ENCODE assay signal across 8 cellular contexts in the genomic region with DNA sequence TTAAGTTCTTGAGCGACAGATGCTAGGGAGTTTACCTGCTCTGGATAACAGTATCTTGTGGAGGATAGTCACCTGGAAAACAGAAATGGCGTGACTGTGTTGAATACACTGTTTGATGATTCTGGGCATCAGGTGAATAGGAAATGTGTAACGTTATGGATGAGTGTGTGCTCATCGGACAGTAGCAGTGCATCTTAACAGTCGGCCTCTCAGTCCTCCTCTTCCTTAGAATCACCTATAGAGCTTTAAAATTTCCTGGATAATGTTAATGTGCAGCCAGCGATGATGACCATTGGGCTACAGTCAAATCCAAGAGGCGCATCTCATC.
DNase-seq lines count a peak whose midpoint lies in the region; ATAC-seq and TF ChIP-seq lines count a peak whose summit lies in the region.

No MANE protein-coding gene starts in this region.

- CTCF ChIA-PET in activated B cell treated with CpG ODN at 0.5 μM for 24 hours (lab: Charles Lee), result interaction anchor here (1.0 to 1.9 kb wide), 3 partner anchors 58 to 506 kb away, joined by 3 to 8 read pairs (median 3); no protein-coding TSS in a partner anchor

- no peaks in the 10 kb centered on the region for H3K9me3 ChIP-seq in iPS-15b (ENCODE audit: control insufficient read depth, insufficient read depth, low read length)
- H3K9me3 ChIP-seq in testis, result no peaks in the 10 kb centered on the region
- no peaks in the 10 kb centered on the region for H3K9me3 ChIP-seq in left ventricle myocardium inferior (replicated peaks)

- 31 to 34% methylated on average over 7 of the region's 7 CpGs for WGBS in testis, 2 donors

- no peaks in the 10 kb centered on the region for H3K36me3 ChIP-seq in iPS-15b (ENCODE audit: control insufficient read depth, insufficient read depth, low read length)
- H3K36me3 ChIP-seq in testis (ENCODE audit: low read depth, missing control alignments), result no peaks in the 10 kb centered on the region
- H3K36me3 ChIP-seq in left ventricle myocardium inferior, result no peaks in the 10 kb centered on the region

- H3K27ac Mint-ChIP-seq in activated T-cell treated with anti-CD3 and anti-CD28 coated beads, Interleukin-2, amount 50 U/mL, for 72 hours, result peak overlapping the region; percentile 49
- H3K27ac Mint-ChIP-seq in activated B cell treated with CpG ODN at 0.5 μM for 24 hours, result peak overlapping the region; percentile 85

- H3K27me3 ChIP-seq in iPS-15b (ENCODE audit: control insufficient read depth, insufficient read depth, low read length), result no peaks in the 10 kb centered on the region
- H3K27me3 ChIP-seq in testis, result no peaks in the 10 kb centered on the region
- H3K27me3 ChIP-seq in left ventricle myocardium inferior (ENCODE audit: low read depth), result peaks cover 88% of the 10 kb centered on the region

- H3K27me3 Mint-ChIP-seq in activated T-cell treated with anti-CD3 and anti-CD28 coated beads, Interleukin-2, amount 50 U/mL, for 72 hours (ENCODE audit: low read depth), result peaks cover 7% of the 10 kb centered on the region
- H3K27me3 Mint-ChIP-seq in activated B cell treated with CpG ODN at 0.5 μM for 24 hours, result no peaks in the 10 kb centered on the region

- no peak for TF ChIP-seq CTCF in activated B cell treated with CpG ODN at 0.5 μM for 24 hours (IDR thresholded peaks at IDR 0.05)
- no peak for TF ChIP-seq CTCF in testis (IDR thresholded peaks at IDR 0.05)
- TF ChIP-seq CTCF in left ventricle myocardium inferior (IDR thresholded peaks at IDR 0.05; ENCODE audit: borderline replicate concordance), result no peak

- peak overlapping the region; percentile 73 for H3K9ac ChIP-seq in iPS-15b (ENCODE audit: low read depth, low read length)

- TF ChIP-seq POLR2A in testis (IDR thresholded peaks at IDR 0.05), result no peak

- H3K4me1 ChIP-seq in iPS-15b (ENCODE audit: control insufficient read depth, insufficient read depth, low read length) (no peaks in the 10 kb centered on the region), testis (no peaks in the 10 kb centered on the region), left ventricle myocardium inferior (no peaks in the 10 kb centered on the region)

- peak overlapping the region; percentile 95 to 98 for H3K4me3 Mint-ChIP-seq in activated T-cell treated with anti-CD3 and anti-CD28 coated beads, Interleukin-2, amount 50 U/mL, for 72 hours
- H3K4me3 Mint-ChIP-seq in activated B cell treated with CpG ODN at 0.5 μM for 24 hours, result peak overlapping the region; percentile 99

- ATAC-seq in activated T-cell treated with anti-CD3 and anti-CD28 coated beads, Interleukin-2, amount 50 U/mL, for 72 hours (replicated peaks in 1 of 2), result peak; percentile 15 to 34
- ATAC-seq in activated B cell treated with CpG ODN at 0.5 μM for 24 hours (ENCODE audit: low read depth) (no peak), GM21529 (IDR thresholded peaks at IDR 0.05; ENCODE audit: unreplicated experiment) (no peak), HG03571 (IDR thresholded peaks at IDR 0.05; ENCODE audit: unreplicated experiment) (no peak)

- H3K9me3 Mint-ChIP-seq in activated T-cell treated with anti-CD3 and anti-CD28 coated beads, Interleukin-2, amount 50 U/mL, for 72 hours, result peaks cover 0 to 4% of the 10 kb centered on the region in 2 donors
- no peaks in the 10 kb centered on the region for H3K9me3 Mint-ChIP-seq in activated B cell treated with CpG ODN at 0.5 μM for 24 hours

- intact Hi-C loops in activated B cell treated with CpG ODN at 0.5 μM for 24 hours (cut with micrococcal nuclease) (no loop called here), testis (cut with DNase I; ENCODE audit: low total_unique reads) (no loop called here), left ventricle myocardium inferior (cut with micrococcal nuclease) (no loop called here)

- POLR2A ChIA-PET in activated B cell treated with CpG ODN at 0.5 μM for 24 hours (lab: Charles Lee), result interaction anchor here (1.0 kb wide), 1 partner anchor 548 kb away, joined by 6 read pairs; a partner anchor contains a TSS

- H3K36me3 Mint-ChIP-seq in activated T-cell treated with anti-CD3 and anti-CD28 coated beads, Interleukin-2, amount 50 U/mL, for 72 hours (ENCODE audit: insufficient read depth in 2 of 2), result peaks cover 5 to 9% of the 10 kb centered on the region in 2 donors
- peaks cover 13% of the 10 kb centered on the region for H3K36me3 Mint-ChIP-seq in activated B cell treated with CpG ODN at 0.5 μM for 24 hours (ENCODE audit: low read depth)

- H3K4me1 Mint-ChIP-seq in activated T-cell treated with anti-CD3 and anti-CD28 coated beads, Interleukin-2, amount 50 U/mL, for 72 hours (ENCODE audit: low read depth), result peaks cover 24% of the 10 kb centered on the region
- peaks cover 19% of the 10 kb centered on the region for H3K4me1 Mint-ChIP-seq in activated B cell treated with CpG ODN at 0.5 μM for 24 hours

- no peak for DNase-seq in activated T-cell treated with anti-CD3 and anti-CD28 coated beads, Interleukin-2, amount 50 U/mL, for 72 hours
- no peak for DNase-seq in activated T-cell treated with anti-CD3 and anti-CD28 coated beads for 4 hours
- no peak for DNase-seq in activated B cell treated with CpG ODN at 0.5 μM for 24 hours
- DNase-seq in testis, result no peak
- DNase-seq in left ventricle myocardium inferior, result no peak

- H3K4me3 ChIP-seq in iPS-15b (ENCODE audit: low read depth, low read length) (peak overlapping the region; percentile 88), testis (peak overlapping the region; percentile 46 to 60), left ventricle myocardium inferior (no peak overlapping the region)

- H3K27ac ChIP-seq in testis, result no peak overlapping the region
- no peak overlapping the region for H3K27ac ChIP-seq in left ventricle myocardium inferior (replicated peaks)

Comparison
In these comparisons a context has a peak if more than half of its experiments do, and no peak if none do; other contexts are left out.
1. ATAC-seq: peak in activated T-cell treated with anti-CD3 and anti-CD28 coated beads, Interleukin-2, amount 50 U/mL, for 72 hours (2 of 2); none in activated B cell treated with CpG ODN at 0.5 μM for 24 hours (single experiment), GM21529 (single experiment) and HG03571 (single experiment).